ENCODE assay signal across 14 cellular contexts in genomic region chr5:151483176-151483575, GRCh38. TPM values are rescaled to one million over a fixed set of nuclear protein-coding genes. Genes with fewer than 3 reads are reported as not detected.
A peak's percentile ranks its signal among the peaks of the same experiment; 100 is the strongest.
DNase-seq lines count a peak whose midpoint lies in the region; ATAC-seq and TF ChIP-seq lines count a peak whose summit lies in the region.
"Had no signal": no experiment of that assay in that cellular context is flagged by ENCODE, and none has a peak within 500 bp of the region (broad histone marks: within the 10 kb centered on the region; RNA-seq: fewer than 3 reads in every experiment).

No MANE protein-coding gene starts in this region.

- H3K27me3 Mint-ChIP-seq in dendritic cell treated with granulocyte-macrophage colony-stimulating factor and Interleukin-4, amounts not matched to agents 40 ng/mL and 50 ng/mL, for 4 days, result no peaks in the 10 kb centered on the region
- no peaks in the 10 kb centered on the region for H3K27me3 Mint-ChIP-seq in activated CD8-positive, alpha-beta T cell treated with anti-CD3 and anti-CD28 coated beads for 36 hours
- H3K27me3 Mint-ChIP-seq: activated CD4-positive, alpha-beta memory T cell treated with anti-CD3 and anti-CD28 coated beads, Interleukin-2, amount 10 ng/mL, durations not matched to agents 7 days and 5 days had no signal

- H3K9me3 ChIP-seq in lung (ENCODE audit: control insufficient read depth in 2 of 2, insufficient read depth in 1 of 2, low read length in 1 of 2) (peaks cover 0 to 2% of the 10 kb centered on the region in 2 donors), aorta (ENCODE audit: control insufficient read depth, low read length) (no peaks in the 10 kb centered on the region)
- H3K9me3 ChIP-seq: sigmoid colon, tibial nerve had no signal

- CTCF ChIA-PET in activated CD8-positive, alpha-beta T cell treated with anti-CD3 and anti-CD28 coated beads for 36 hours (lab: Charles Lee), result interaction anchor here (0.8 kb wide), 1 partner anchor 169 kb away, joined by 3 read pairs; no protein-coding TSS in a partner anchor

- DNase-seq in Right ventricle myocardium superior (no peak), cardiac septum (ENCODE audit: low spot score) (no peak), lung (ENCODE audit: low spot score) (no peak), aorta (no peak), GM10266 (ENCODE audit: extremely low spot score) (no peak), DMS 273 treated with DMSO at 0.1 percent for 48 hours (lab: John Stamatoyannopoulos, UW) (no peak)
- DNase-seq in activated CD8-positive, alpha-beta T cell treated with anti-CD3 and anti-CD28 coated beads for 36 hours, result no peak
- DNase-seq: ACHN; activated CD4-positive, alpha-beta memory T cell treated with anti-CD3 and anti-CD28 coated beads, Interleukin-2, amount 10 ng/mL, durations not matched to agents 7 days and 5 days; activated naive CD4-positive, alpha-beta T cell; NCI-H1930; sigmoid colon had no signal

- intact Hi-C loops in Right ventricle myocardium superior (cut with DNase I), result no loop called here
- intact Hi-C loops in cardiac septum (cut with DNase I), result no loop called here
- intact Hi-C loops in dendritic cell treated with granulocyte-macrophage colony-stimulating factor and Interleukin-4, amounts not matched to agents 40 ng/mL and 50 ng/mL, for 4 days (cut with micrococcal nuclease), result no loop called here
- intact Hi-C loops in aorta (cut with DNase I), result no loop called here
- intact Hi-C loops in activated CD8-positive, alpha-beta T cell treated with anti-CD3 and anti-CD28 coated beads for 36 hours (cut with micrococcal nuclease), result no loop called here

- no peak overlapping the region for H3K4me3 Mint-ChIP-seq in dendritic cell treated with granulocyte-macrophage colony-stimulating factor and Interleukin-4, amounts not matched to agents 40 ng/mL and 50 ng/mL, for 4 days
- no peak overlapping the region for H3K4me3 Mint-ChIP-seq in activated CD8-positive, alpha-beta T cell treated with anti-CD3 and anti-CD28 coated beads for 36 hours
- H3K4me3 Mint-ChIP-seq: activated CD4-positive, alpha-beta memory T cell treated with anti-CD3 and anti-CD28 coated beads, Interleukin-2, amount 10 ng/mL, durations not matched to agents 7 days and 5 days had no signal

- H3K4me3 ChIP-seq in lung, result no peak overlapping the region
- no peak overlapping the region for H3K4me3 ChIP-seq in aorta (ENCODE audit: low read length in 2 of 2)
- H3K4me3 ChIP-seq: sigmoid colon, tibial nerve had no signal

- peak; percentile 71 for ATAC-seq in Right ventricle myocardium superior (ENCODE audit: poor library complexity)
- peak; percentile 58 for ATAC-seq in lung (ENCODE audit: insufficient read depth, low FRiP score)
- peak; percentile 31 for ATAC-seq in aorta (ENCODE audit: low FRiP score)
- no peak for ATAC-seq in activated CD8-positive, alpha-beta T cell treated with anti-CD3 and anti-CD28 coated beads for 36 hours

- peaks cover 83% of the 10 kb centered on the region for H3K36me3 Mint-ChIP-seq in dendritic cell treated with granulocyte-macrophage colony-stimulating factor and Interleukin-4, amounts not matched to agents 40 ng/mL and 50 ng/mL, for 4 days (ENCODE audit: low read depth)
- H3K36me3 Mint-ChIP-seq in activated CD8-positive, alpha-beta T cell treated with anti-CD3 and anti-CD28 coated beads for 36 hours (ENCODE audit: low read depth), result peaks cover 2% of the 10 kb centered on the region

- H3K9me3 Mint-ChIP-seq in dendritic cell treated with granulocyte-macrophage colony-stimulating factor and Interleukin-4, amounts not matched to agents 40 ng/mL and 50 ng/mL, for 4 days, result no peaks in the 10 kb centered on the region
- H3K9me3 Mint-ChIP-seq in activated CD8-positive, alpha-beta T cell treated with anti-CD3 and anti-CD28 coated beads for 36 hours, result no peaks in the 10 kb centered on the region
- H3K9me3 Mint-ChIP-seq: activated CD4-positive, alpha-beta memory T cell treated with anti-CD3 and anti-CD28 coated beads, Interleukin-2, amount 10 ng/mL, durations not matched to agents 7 days and 5 days had no signal

- H3K4me1 ChIP-seq in lung (ENCODE audit: control insufficient read depth in 2 of 2, insufficient read depth in 2 of 2, low read length in 2 of 2), result peaks cover 0 to 1% of the 10 kb centered on the region in 2 donors
- H3K4me1 ChIP-seq in aorta (ENCODE audit: control insufficient read depth in 1 of 2, insufficient read depth in 2 of 2, low read length in 2 of 2), result no peaks in the 10 kb centered on the region

- TF ChIP-seq CTCF in lung (IDR thresholded peaks at IDR 0.05; ENCODE audit: control extremely low read depth, extremely low read depth) (no peak), GM10266 (IDR thresholded peaks at IDR 0.05; ENCODE audit: control insufficient read depth, insufficient read depth, low read depth, missing control alignments) (no peak)
- no peak for TF ChIP-seq CTCF in activated CD8-positive, alpha-beta T cell treated with anti-CD3 and anti-CD28 coated beads for 36 hours (IDR thresholded peaks at IDR 0.05)

- H3K27me3 ChIP-seq in lung (ENCODE audit: control insufficient read depth, insufficient read depth), result no peaks in the 10 kb centered on the region
- H3K27me3 ChIP-seq in aorta (ENCODE audit: control insufficient read depth in 1 of 2, insufficient read depth in 2 of 2, low read length in 1 of 2), result no peaks in the 10 kb centered on the region
- H3K27me3 ChIP-seq: sigmoid colon, tibial nerve had no signal

- peak overlapping the region; percentile 89 for H3K27ac Mint-ChIP-seq in dendritic cell treated with granulocyte-macrophage colony-stimulating factor and Interleukin-4, amounts not matched to agents 40 ng/mL and 50 ng/mL, for 4 days
- no peak overlapping the region for H3K27ac Mint-ChIP-seq in activated CD8-positive, alpha-beta T cell treated with anti-CD3 and anti-CD28 coated beads for 36 hours
- H3K27ac Mint-ChIP-seq: activated CD4-positive, alpha-beta memory T cell treated with anti-CD3 and anti-CD28 coated beads, Interleukin-2, amount 10 ng/mL, durations not matched to agents 7 days and 5 days had no signal

- peak overlapping the region in 1 of 2 donors; percentile 11 for H3K27ac ChIP-seq in lung (ENCODE audit: low read depth in 1 of 2, low read length in 1 of 2)
- no peak overlapping the region for H3K27ac ChIP-seq in aorta (ENCODE audit: low read depth in 1 of 2, low read length in 2 of 2)

- H3K36me3 ChIP-seq in lung (ENCODE audit: control insufficient read depth in 2 of 2, insufficient read depth in 2 of 2, low read length in 2 of 2), result peaks cover 4 to 25% of the 10 kb centered on the region in 2 donors
- H3K36me3 ChIP-seq in aorta (ENCODE audit: control insufficient read depth in 1 of 2, insufficient read depth in 2 of 2, low read length in 1 of 2), result peaks cover 0 to 6% of the 10 kb centered on the region in 2 donors

- 20 to 45% methylated on average over 3 of the region's 3 CpGs for WGBS in lung, 2 donors
- 79 to 83% methylated on average over 3 of the region's 3 CpGs for WGBS in aorta, 2 donors

- peaks cover 35% of the 10 kb centered on the region for H3K4me1 Mint-ChIP-seq in dendritic cell treated with granulocyte-macrophage colony-stimulating factor and Interleukin-4, amounts not matched to agents 40 ng/mL and 50 ng/mL, for 4 days (ENCODE audit: low read depth)
- no peaks in the 10 kb centered on the region for H3K4me1 Mint-ChIP-seq in activated CD8-positive, alpha-beta T cell treated with anti-CD3 and anti-CD28 coated beads for 36 hours (ENCODE audit: low read depth)
- H3K4me1 Mint-ChIP-seq: activated CD4-positive, alpha-beta memory T cell treated with anti-CD3 and anti-CD28 coated beads, Interleukin-2, amount 10 ng/mL, durations not matched to agents 7 days and 5 days had no signal

- POLR2A ChIA-PET in activated CD8-positive, alpha-beta T cell treated with anti-CD3 and anti-CD28 coated beads for 36 hours (lab: Charles Lee), result no interaction called here

RNA-seq across cellular contexts. Expression of gene SLC36A1, which starts 35.8 kb away (rescaled TPM):
- total RNA-seq in Right ventricle myocardium superior (4.4 TPM), cardiac septum (3.3 TPM), lung (10 to 100 TPM in 1 of 2 donors, 1 to 10 TPM in 1; 5.7 to 22.0 TPM), aorta (10 to 100 TPM; 13.6 to 19.0 TPM)
- polyA plus RNA-seq in lung (10 to 100 TPM in 1 of 2 donors, 1 to 10 TPM in 1; 2.0 to 14.1 TPM), aorta (1 to 10 TPM; 3.3 to 9.0 TPM)
- 1 to 10 TPM; 3.5 to 3.7 TPM for total RNA-seq in activated CD8-positive, alpha-beta T cell treated with anti-CD3 and anti-CD28 coated beads for 36 hours
